ENCODE assay signal across 1 cellular context in genomic region chr14:39174560-39175444, GRCh38.
TF ChIP-seq lines count a peak whose summit lies in the region.

Gene PNN, plus strand, starts transcription at chr14:39175254. Its CDS starts 26 bp downstream, at chr14:39175280.

TF ChIP-seq in HepG2, 621 proteins besides CTCF, POLR2A, EP300 and RAD21 (continued from another document and continues in another):
- TF ChIP-seq THAP7 (CRISPR knock-in tag; IDR thresholded peaks at IDR 0.05): peak; percentile 88; the same call in 1 of the 2 replicates
- TF ChIP-seq RNF219 (CRISPR knock-in tag; IDR thresholded peaks at IDR 0.05): no peak; the same call in 1 of the 2 replicates
- TF ChIP-seq PLSCR1 (CRISPR knock-in tag; IDR thresholded peaks at IDR 0.05; ENCODE audit: borderline replicate concordance): no peak
- peak; percentile 81; the same call in 1 of the 2 replicates for TF ChIP-seq ZNF253 (CRISPR knock-in tag; IDR thresholded peaks at IDR 0.05; ENCODE audit: borderline replicate concordance)
- TF ChIP-seq, protein P1, sequence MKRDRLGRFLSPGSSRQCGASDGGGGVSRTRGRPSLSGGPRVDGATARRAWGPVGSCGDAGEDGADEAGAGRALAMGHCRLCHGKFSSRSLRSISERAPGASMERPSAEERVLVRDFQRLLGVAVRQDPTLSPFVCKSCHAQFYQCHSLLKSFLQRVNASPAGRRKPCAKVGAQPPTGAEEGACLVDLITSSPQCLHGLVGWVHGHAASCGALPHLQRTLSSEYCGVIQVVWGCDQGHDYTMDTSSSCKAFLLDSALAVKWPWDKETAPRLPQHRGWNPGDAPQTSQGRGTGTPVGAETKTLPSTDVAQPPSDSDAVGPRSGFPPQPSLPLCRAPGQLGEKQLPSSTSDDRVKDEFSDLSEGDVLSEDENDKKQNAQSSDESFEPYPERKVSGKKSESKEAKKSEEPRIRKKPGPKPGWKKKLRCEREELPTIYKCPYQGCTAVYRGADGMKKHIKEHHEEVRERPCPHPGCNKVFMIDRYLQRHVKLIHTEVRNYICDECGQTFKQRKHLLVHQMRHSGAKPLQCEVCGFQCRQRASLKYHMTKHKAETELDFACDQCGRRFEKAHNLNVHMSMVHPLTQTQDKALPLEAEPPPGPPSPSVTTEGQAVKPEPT (CRISPR knock-in tag; IDR thresholded peaks at IDR 0.05; ENCODE audit: low read depth): peak; percentile 90; the same call in 1 of the 2 replicates
- TF ChIP-seq HNRNPK (IDR thresholded peaks at IDR 0.05; ENCODE audit: low read depth, low read length, poor library complexity, severe bottlenecking): no peak
- peak; percentile 92 for TF ChIP-seq GMEB1 (CRISPR knock-in tag; IDR thresholded peaks at IDR 0.05; ENCODE audit: borderline replicate concordance)
- TF ChIP-seq, protein P2, sequence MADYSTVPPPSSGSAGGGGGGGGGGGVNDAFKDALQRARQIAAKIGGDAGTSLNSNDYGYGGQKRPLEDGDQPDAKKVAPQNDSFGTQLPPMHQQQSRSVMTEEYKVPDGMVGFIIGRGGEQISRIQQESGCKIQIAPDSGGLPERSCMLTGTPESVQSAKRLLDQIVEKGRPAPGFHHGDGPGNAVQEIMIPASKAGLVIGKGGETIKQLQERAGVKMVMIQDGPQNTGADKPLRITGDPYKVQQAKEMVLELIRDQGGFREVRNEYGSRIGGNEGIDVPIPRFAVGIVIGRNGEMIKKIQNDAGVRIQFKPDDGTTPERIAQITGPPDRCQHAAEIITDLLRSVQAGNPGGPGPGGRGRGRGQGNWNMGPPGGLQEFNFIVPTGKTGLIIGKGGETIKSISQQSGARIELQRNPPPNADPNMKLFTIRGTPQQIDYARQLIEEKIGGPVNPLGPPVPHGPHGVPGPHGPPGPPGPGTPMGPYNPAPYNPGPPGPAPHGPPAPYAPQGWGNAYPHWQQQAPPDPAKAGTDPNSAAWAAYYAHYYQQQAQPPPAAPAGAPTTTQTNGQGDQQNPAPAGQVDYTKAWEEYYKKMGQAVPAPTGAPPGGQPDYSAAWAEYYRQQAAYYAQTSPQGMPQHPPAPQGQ (CRISPR knock-in tag; IDR thresholded peaks at IDR 0.05; ENCODE audit: borderline replicate concordance): no peak; the same call in 1 of the 2 replicates
- peak; percentile 82; the same call in 1 of the 2 replicates for TF ChIP-seq ATAD3A (CRISPR knock-in tag; IDR thresholded peaks at IDR 0.05)
- peak; percentile 96 for TF ChIP-seq SAP130 (CRISPR knock-in tag; IDR thresholded peaks at IDR 0.05; ENCODE audit: low read depth)
- peak; percentile 85; the same call in 1 of the 2 replicates for TF ChIP-seq ATRX (CRISPR knock-in tag; IDR thresholded peaks at IDR 0.05; ENCODE audit: borderline replicate concordance)
- TF ChIP-seq ZNF260 (CRISPR knock-in tag; IDR thresholded peaks at IDR 0.05; ENCODE audit: borderline replicate concordance, low read depth): no peak
- TF ChIP-seq BRF2 (CRISPR knock-in tag; IDR thresholded peaks at IDR 0.05): peak; percentile 89
- TF ChIP-seq SETDB1 (CRISPR knock-in tag; IDR thresholded peaks at IDR 0.05; ENCODE audit: borderline replicate concordance): no peak
- TF ChIP-seq, protein P3, sequence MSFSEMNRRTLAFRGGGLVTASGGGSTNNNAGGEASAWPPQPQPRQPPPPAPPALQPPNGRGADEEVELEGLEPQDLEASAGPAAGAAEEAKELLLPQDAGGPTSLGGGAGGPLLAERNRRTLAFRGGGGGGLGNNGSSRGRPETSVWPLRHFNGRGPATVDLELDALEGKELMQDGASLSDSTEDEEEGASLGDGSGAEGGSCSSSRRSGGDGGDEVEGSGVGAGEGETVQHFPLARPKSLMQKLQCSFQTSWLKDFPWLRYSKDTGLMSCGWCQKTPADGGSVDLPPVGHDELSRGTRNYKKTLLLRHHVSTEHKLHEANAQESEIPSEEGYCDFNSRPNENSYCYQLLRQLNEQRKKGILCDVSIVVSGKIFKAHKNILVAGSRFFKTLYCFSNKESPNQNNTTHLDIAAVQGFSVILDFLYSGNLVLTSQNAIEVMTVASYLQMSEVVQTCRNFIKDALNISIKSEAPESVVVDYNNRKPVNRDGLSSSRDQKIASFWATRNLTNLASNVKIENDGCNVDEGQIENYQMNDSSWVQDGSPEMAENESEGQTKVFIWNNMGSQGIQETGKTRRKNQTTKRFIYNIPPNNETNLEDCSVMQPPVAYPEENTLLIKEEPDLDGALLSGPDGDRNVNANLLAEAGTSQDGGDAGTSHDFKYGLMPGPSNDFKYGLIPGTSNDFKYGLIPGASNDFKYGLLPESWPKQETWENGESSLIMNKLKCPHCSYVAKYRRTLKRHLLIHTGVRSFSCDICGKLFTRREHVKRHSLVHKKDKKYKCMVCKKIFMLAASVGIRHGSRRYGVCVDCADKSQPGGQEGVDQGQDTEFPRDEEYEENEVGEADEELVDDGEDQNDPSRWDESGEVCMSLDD (CRISPR knock-in tag; IDR thresholded peaks at IDR 0.05; ENCODE audit: borderline replicate concordance): peak; percentile 89
- TF ChIP-seq SMYD3 (CRISPR knock-in tag; IDR thresholded peaks at IDR 0.05): peak; percentile 92
- no peak; the same call in 1 of the 2 replicates for TF ChIP-seq ZBTB4 (CRISPR knock-in tag; IDR thresholded peaks at IDR 0.05; ENCODE audit: borderline replicate concordance)
- TF ChIP-seq WIZ (CRISPR knock-in tag; IDR thresholded peaks at IDR 0.05): peak; percentile 84; the same call in 1 of the 2 replicates
- TF ChIP-seq KDM4B (CRISPR knock-in tag; IDR thresholded peaks at IDR 0.05): no peak
- TF ChIP-seq ZNF740 (CRISPR knock-in tag; IDR thresholded peaks at IDR 0.05): peak; percentile 71
- TF ChIP-seq LCORL (IDR thresholded peaks at IDR 0.05): no peak
- peak; percentile 67 for TF ChIP-seq LCORL (CRISPR knock-in tag; IDR thresholded peaks at IDR 0.05)
- 0 out of 2 replicates have a peak, but pooled peaks have one; percentile 38 for TF ChIP-seq HHEX (CRISPR knock-in tag; IDR thresholded peaks at IDR 0.05)
- peak; percentile 2; the same call in 1 of the 2 replicates for TF ChIP-seq ZNF629 (CRISPR knock-in tag; conservative IDR thresholded peaks at IDR 0.05)
- peak; percentile 67 for TF ChIP-seq TFAP4 (IDR thresholded peaks at IDR 0.05; ENCODE audit: borderline replicate concordance, low read depth)
- TF ChIP-seq ZNF564 (CRISPR knock-in tag; IDR thresholded peaks at IDR 0.05): no peak
- peak; percentile 83 for TF ChIP-seq NFKBIZ (CRISPR knock-in tag; IDR thresholded peaks at IDR 0.05)
- TF ChIP-seq ZNF777 (CRISPR knock-in tag; IDR thresholded peaks at IDR 0.05): no peak
- peak; percentile 60 for TF ChIP-seq NFE2L1 (CRISPR knock-in tag; IDR thresholded peaks at IDR 0.05; ENCODE audit: borderline replicate concordance)
- peak; percentile 96 for TF ChIP-seq ZNF18 (CRISPR knock-in tag; IDR thresholded peaks at IDR 0.05; ENCODE audit: insufficient replicate concordance)
- TF ChIP-seq, protein P4, sequence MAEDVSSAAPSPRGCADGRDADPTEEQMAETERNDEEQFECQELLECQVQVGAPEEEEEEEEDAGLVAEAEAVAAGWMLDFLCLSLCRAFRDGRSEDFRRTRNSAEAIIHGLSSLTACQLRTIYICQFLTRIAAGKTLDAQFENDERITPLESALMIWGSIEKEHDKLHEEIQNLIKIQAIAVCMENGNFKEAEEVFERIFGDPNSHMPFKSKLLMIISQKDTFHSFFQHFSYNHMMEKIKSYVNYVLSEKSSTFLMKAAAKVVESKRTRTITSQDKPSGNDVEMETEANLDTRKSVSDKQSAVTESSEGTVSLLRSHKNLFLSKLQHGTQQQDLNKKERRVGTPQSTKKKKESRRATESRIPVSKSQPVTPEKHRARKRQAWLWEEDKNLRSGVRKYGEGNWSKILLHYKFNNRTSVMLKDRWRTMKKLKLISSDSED (CRISPR knock-in tag; IDR thresholded peaks at IDR 0.05): no peak
